Comparison of ENCODE assay signal across 18 cellular contexts in genomic region chr5:54363669-54364068, GRCh38.
"Had no signal": no experiment of that assay in that cellular context is flagged by ENCODE, and none has a peak within 500 bp of the region (broad histone marks: within the 10 kb centered on the region; RNA-seq: fewer than 3 reads in every experiment).

No MANE protein-coding gene starts in this region.

- H3K4me3 ChIP-seq: esophagus muscularis mucosa, heart left ventricle, left ventricle myocardium inferior, psoas muscle, spleen, tibial artery, vagina had no signal

- ATAC-seq: activated CD4-positive, CD25-positive, alpha-beta regulatory T cell treated with anti-CD3 and anti-CD28 coated beads, Interleukin-2, amount 50 U/mL, for 24 hours; heart left ventricle; psoas muscle; sciatic nerve; stimulated activated memory B cell treated with anti-CD40 and anti-IgM and Interleukin-4, amounts not matched to agents 10 μg/mL and 1 μg/mL and 100 μg/mL, for 72 hours had no signal

- H3K4me1 ChIP-seq: psoas muscle, spleen had no signal

- H3K9me3 ChIP-seq: esophagus muscularis mucosa, heart left ventricle, left ventricle myocardium inferior, psoas muscle, spleen, tibial artery, vagina had no signal

- H3K27ac ChIP-seq: brain microvascular endothelial cell, esophagus muscularis mucosa, heart left ventricle, left ventricle myocardium inferior, psoas muscle, spleen, tibial artery, vagina had no signal

- H3K27me3 ChIP-seq: brain microvascular endothelial cell, esophagus muscularis mucosa, heart left ventricle, tibial artery, vagina had no signal

- H3K36me3 ChIP-seq: brain microvascular endothelial cell, esophagus muscularis mucosa, heart left ventricle, left ventricle myocardium inferior, spleen, tibial artery, vagina had no signal

- DNase-seq: activated CD4-positive, alpha-beta T cell treated with anti-CD3 and anti-CD28 coated beads, Interleukin-2, amount 50 U/mL, for 4 hours; activated T-cell treated with anti-CD3 and anti-CD28 coated beads, Interleukin-2, amount 50 U/mL, for 1 hour; amniotic stem cell; brain microvascular endothelial cell; heart left ventricle; islet precursor cell; left ventricle myocardium inferior; mesendoderm; occipital lobe; psoas muscle; spleen; stimulated activated CD4-positive, alpha-beta T cell treated with anti-CD3 and anti-CD28 coated beads, Interleukin-1b, Interleukin-23, amount 100 ng/mL, for 48 hours; tibial artery had no signal
